ENCODE assay signal across 19 cellular contexts in genomic region chr3:44931791-44932190, GRCh38. TPM values are rescaled to one million over a fixed set of nuclear protein-coding genes. Genes with fewer than 3 reads are reported as not detected.
DNase-seq lines count a peak whose midpoint lies in the region; ATAC-seq and TF ChIP-seq lines count a peak whose summit lies in the region.
"Had no signal": no experiment of that assay in that cellular context is flagged by ENCODE, and none has a peak within 500 bp of the region (broad histone marks: within the 10 kb centered on the region; RNA-seq: fewer than 3 reads in every experiment).

No MANE protein-coding gene starts in this region.

- no peak overlapping the region for H3K18ac ChIP-seq in H9 (ENCODE audit: insufficient read length, low read depth, low read length)
- H3K18ac ChIP-seq in neuronal stem cell (ENCODE audit: low read length) = peak overlapping the region; percentile 54

- H2BK12ac ChIP-seq in H9 (ENCODE audit: insufficient read length, low read depth, low read length) (no peak overlapping the region), neuronal stem cell (ENCODE audit: low read length) (no peak overlapping the region)

- ATAC-seq in activated naive CD4-positive, alpha-beta T cell treated with anti-CD3 and anti-CD28 coated beads, Interleukin-2, amount 50 U/mL, for 72 hours = no peak
- no peak for ATAC-seq in natural killer cell
- ATAC-seq: HCT116 had no signal

- H4K8ac ChIP-seq in H9 (replicated peaks; ENCODE audit: insufficient read length, low read depth, low read length) = no peak overlapping the region
- H4K8ac ChIP-seq in neuronal stem cell (ENCODE audit: low read depth, low read length) = no peak overlapping the region

- H3K79me1 ChIP-seq in H9 (ENCODE audit: insufficient read depth, low read depth, low read length, poor library complexity, severe bottlenecking) = no peaks in the 10 kb centered on the region
- peaks cover 3% of the 10 kb centered on the region for H3K79me1 ChIP-seq in neuronal stem cell (ENCODE audit: low read depth, low read length)

- TF ChIP-seq CTCF in H9 (conservative IDR thresholded peaks at IDR 0.05) (no peak), endodermal cell (conservative IDR thresholded peaks at IDR 0.05) (no peak), natural killer cell (IDR thresholded peaks at IDR 0.05) (no peak)

- H3K27me3 Mint-ChIP-seq in H9 (ENCODE audit: low read depth) (no peaks in the 10 kb centered on the region), endodermal cell (ENCODE audit: insufficient read depth) (no peaks in the 10 kb centered on the region), natural killer cell (ENCODE audit: low read depth in 2 of 2) (no peaks in the 10 kb centered on the region)
- H3K27me3 Mint-ChIP-seq: CD4-positive, alpha-beta memory T cell had no signal

- H3K27me3 ChIP-seq in H9 (ENCODE audit: insufficient read depth, low read length) (no peaks in the 10 kb centered on the region), endodermal cell (ENCODE audit: control insufficient read depth, insufficient read depth, low read length, poor library complexity, severe bottlenecking) (no peaks in the 10 kb centered on the region), neuronal stem cell (ENCODE audit: control insufficient read depth in 3 of 3, insufficient read depth in 3 of 3, low read depth in 1 of 3, low read length in 3 of 3) (no peaks in the 10 kb centered on the region)
- H3K27me3 ChIP-seq: BLaER1 had no signal

- H3T11ph ChIP-seq in H9 (ENCODE audit: low read length) = no peak overlapping the region

- no peak overlapping the region for H4K5ac ChIP-seq in H9 (ENCODE audit: insufficient read length, low read depth, low read length)

- DNase-seq in H9 (no peak), endodermal cell (no peak), neuronal stem cell (ENCODE audit: low spot score) (no peak), NCI-H2029 treated with DMSO at 0.1 percent for 48 hours (lab: John Stamatoyannopoulos, UW) (no peak), natural killer cell (no peak)
- no peak for DNase-seq in activated naive CD4-positive, alpha-beta T cell treated with anti-CD3 and anti-CD28 coated beads, Interleukin-2, amount 50 U/mL, for 72 hours (ENCODE audit: low spot score in 2 of 2)
- DNase-seq: CD4-positive, alpha-beta memory T cell; DMS153; DMS79; GDM1; GM23248; HFFc6; IMR-90 had no signal

- H3K4me3 Mint-ChIP-seq in H9 (no peak overlapping the region; a peak in 1 of 5 replicates), endodermal cell (no peak overlapping the region), natural killer cell (no peak overlapping the region)
- H3K4me3 Mint-ChIP-seq: CD14-positive monocyte; CD4-positive, alpha-beta memory T cell; HFFc6 had no signal

- no peaks in the 10 kb centered on the region for H3K23me2 ChIP-seq in H9 (ENCODE audit: insufficient read length, low read depth, low read length, poor library complexity, severe bottlenecking)

- no peaks in the 10 kb centered on the region for H3K9me3 ChIP-seq in H9 (ENCODE audit: control insufficient read depth, low read depth, low read length)
- H3K9me3 ChIP-seq in endodermal cell (ENCODE audit: control insufficient read depth, low read length) = no peaks in the 10 kb centered on the region
- no peaks in the 10 kb centered on the region for H3K9me3 ChIP-seq in neuronal stem cell (replicated peaks in 1 of 2; ENCODE audit: control insufficient read depth in 2 of 2, insufficient read depth in 1 of 2, low read depth in 1 of 2, low read length in 2 of 2)
- H3K9me3 ChIP-seq: BLaER1 had no signal

- no peak overlapping the region for H3K4me2 ChIP-seq in H9 (ENCODE audit: insufficient read depth, insufficient read length, low read length)
- H3K4me2 ChIP-seq in neuronal stem cell (ENCODE audit: insufficient read depth, low read length, poor library complexity, severe bottlenecking) = no peak overlapping the region
- H3K4me2 ChIP-seq: BLaER1 had no signal

- no CpG with 5 or more reads among the region's 2 CpGs for WGBS in H9 (ENCODE audit: extremely low coverage, insufficient read length, low lambda C conversion rate)
- 87 to 92% methylated on average over 2 of the region's 2 CpGs for WGBS in endodermal cell (ENCODE audit: insufficient coverage in 1 of 2, insufficient read length in 1 of 2), 2 experiments
- WGBS in neuronal stem cell (ENCODE audit: extremely low coverage in 2 of 2, insufficient read length in 2 of 2, insufficient replicate concordance in 1 of 2), 2 donors = no CpG with 5 or more reads among the region's 2 CpGs

- H3K27ac ChIP-seq in H9 (ENCODE audit: insufficient read length, low read depth, low read length) = no peak overlapping the region
- H3K27ac ChIP-seq in endodermal cell (ENCODE audit: low read depth, low read length) = peak overlapping the region; percentile 79
- peak overlapping the region; percentile 77 for H3K27ac ChIP-seq in neuronal stem cell (replicated peaks; ENCODE audit: low read length)
- H3K27ac ChIP-seq: BLaER1, GM23248, HL-60 had no signal

- H3K4ac ChIP-seq in H9 (ENCODE audit: low read depth, low read length) (no peak overlapping the region), neuronal stem cell (ENCODE audit: low read length) (no peak overlapping the region)

- H3K36me3 Mint-ChIP-seq in H9 (ENCODE audit: insufficient read depth in 1 of 3, low read depth in 3 of 3) = peaks cover 42 to 61% (median 58%) of the 10 kb centered on the region in 3 experiments
- peaks cover 74% of the 10 kb centered on the region for H3K36me3 Mint-ChIP-seq in endodermal cell (ENCODE audit: low read depth)
- H3K36me3 Mint-ChIP-seq in activated naive CD4-positive, alpha-beta T cell treated with anti-CD3 and anti-CD28 coated beads, Interleukin-2, amount 50 U/mL, for 72 hours = peaks cover 6 to 7% of the 10 kb centered on the region in 2 donors
- H3K36me3 Mint-ChIP-seq in natural killer cell = peaks cover 7% of the 10 kb centered on the region

- no peak overlapping the region for H2BK20ac ChIP-seq in H9 (ENCODE audit: low read depth, low read length, poor library complexity, severe bottlenecking)

- intact Hi-C loops in natural killer cell (cut with micrococcal nuclease) = no loop called here

- no peaks in the 10 kb centered on the region for H4K20me1 ChIP-seq in H9 (ENCODE audit: control insufficient read depth, insufficient read depth, insufficient read length)
- H4K20me1 ChIP-seq: BLaER1 had no signal

- H4K91ac ChIP-seq in H9 (ENCODE audit: insufficient read length, low read depth, low read length) (no peak overlapping the region), neuronal stem cell (ENCODE audit: low read depth, low read length, poor library complexity) (no peak overlapping the region)

- no peak overlapping the region for H3K4me3 ChIP-seq in endodermal cell (ENCODE audit: low read length)
- no peak overlapping the region for H3K4me3 ChIP-seq in neuronal stem cell (ENCODE audit: low read length in 2 of 2)
- H3K4me3 ChIP-seq: BLaER1, GM23248 had no signal

- H3K4me1 ChIP-seq in H9 (ENCODE audit: insufficient read depth, low read length) (no peaks in the 10 kb centered on the region), endodermal cell (ENCODE audit: control insufficient read depth, insufficient read depth, low read length) (peaks cover 6% of the 10 kb centered on the region), neuronal stem cell (ENCODE audit: control insufficient read depth in 2 of 2, insufficient read depth in 1 of 2, low read depth in 1 of 2, low read length in 2 of 2) (peaks cover 17 to 20% of the 10 kb centered on the region in 2 donors)

- H3K9me3 Mint-ChIP-seq in H9 (no peaks in the 10 kb centered on the region), endodermal cell (no peaks in the 10 kb centered on the region), natural killer cell (no peaks in the 10 kb centered on the region)
- H3K9me3 Mint-ChIP-seq in activated naive CD4-positive, alpha-beta T cell treated with anti-CD3 and anti-CD28 coated beads, Interleukin-2, amount 50 U/mL, for 72 hours = no peaks in the 10 kb centered on the region
- H3K9me3 Mint-ChIP-seq: CD14-positive monocyte, HFFc6 had no signal

- H2BK15ac ChIP-seq in H9 (ENCODE audit: low read depth, low read length) (no peak overlapping the region), neuronal stem cell (ENCODE audit: low read length) (no peak overlapping the region)

- no peak overlapping the region for H3K9ac ChIP-seq in H9 (ENCODE audit: extremely low read depth, insufficient read length, low read length)
- no peak overlapping the region for H3K9ac ChIP-seq in endodermal cell (ENCODE audit: extremely low read depth, low read length, poor library complexity, severe bottlenecking)
- H3K9ac ChIP-seq in neuronal stem cell (ENCODE audit: low read depth, low read length, poor library complexity) = no peak overlapping the region
- H3K9ac ChIP-seq: BLaER1, GM23248 had no signal

- no peaks in the 10 kb centered on the region for H3K79me2 ChIP-seq in H9 (ENCODE audit: insufficient read depth, low read length)

- H3K23ac ChIP-seq in H9 (ENCODE audit: insufficient read length, low read depth, low read length) = no peak overlapping the region
- H3K23ac ChIP-seq in neuronal stem cell (ENCODE audit: low read depth, low read length, poor library complexity) = no peak overlapping the region

- H2BK5ac ChIP-seq in H9 (ENCODE audit: insufficient read length, low read length) (no peak overlapping the region), neuronal stem cell (ENCODE audit: low read length) (peak overlapping the region; percentile 8)

- no peak overlapping the region for H3K14ac ChIP-seq in H9 (ENCODE audit: insufficient read depth, low read length)
- H3K14ac ChIP-seq in neuronal stem cell (ENCODE audit: low read length) = no peak overlapping the region

- no peak overlapping the region for H2AFZ ChIP-seq in H9 (ENCODE audit: low read length)
- no peak overlapping the region for H2AFZ ChIP-seq in neuronal stem cell (ENCODE audit: low read length)
- H2AFZ ChIP-seq: GM23248 had no signal

- H3K56ac ChIP-seq in H9 (ENCODE audit: insufficient read length, low read depth, low read length) = no peak overlapping the region

- H3K36me3 ChIP-seq in endodermal cell (ENCODE audit: control insufficient read depth, insufficient read depth, low read length) (peaks cover 57% of the 10 kb centered on the region), neuronal stem cell (replicated peaks in 1 of 2; ENCODE audit: control insufficient read depth in 2 of 2, insufficient read depth in 2 of 2, low read length in 2 of 2) (peaks cover 17 to 80% of the 10 kb centered on the region in 2 donors)

- H2BK120ac ChIP-seq in H9 (ENCODE audit: low read depth, low read length, poor library complexity, severe bottlenecking) (no peak overlapping the region), neuronal stem cell (ENCODE audit: low read depth, low read length) (peak overlapping the region; percentile 37)

- H3K4me1 Mint-ChIP-seq in H9 = peaks cover 21 to 25% of the 10 kb centered on the region in 2 experiments
- peaks cover 30% of the 10 kb centered on the region for H3K4me1 Mint-ChIP-seq in endodermal cell
- peaks cover 12 to 17% of the 10 kb centered on the region in 2 donors for H3K4me1 Mint-ChIP-seq in natural killer cell
- H3K4me1 Mint-ChIP-seq: CD14-positive monocyte had no signal

- H3K27ac Mint-ChIP-seq in H9 (peak overlapping the region in 2 of 3 experiments; percentile 35 to 61; a peak in 2 of 7 replicates), endodermal cell (peak overlapping the region; percentile 84), natural killer cell (no peak overlapping the region)
- no peak overlapping the region for H3K27ac Mint-ChIP-seq in activated naive CD4-positive, alpha-beta T cell treated with anti-CD3 and anti-CD28 coated beads, Interleukin-2, amount 50 U/mL, for 72 hours
- H3K27ac Mint-ChIP-seq: HFFc6 had no signal

- no peak overlapping the region for H2AK5ac ChIP-seq in H9 (ENCODE audit: insufficient read length, low read length)
- no peak overlapping the region for H2AK5ac ChIP-seq in neuronal stem cell (ENCODE audit: low read depth, low read length)

RNA-seq across cellular contexts. Expression of gene ZDHHC3, which starts 44.2 kb away (rescaled TPM):
- total RNA-seq in H9 (2021) (58.3 and 71.3 TPM in 2 replicates), endodermal cell (10 to 100 TPM; 63.7 to 69.7 TPM), natural killer cell (10 to 100 TPM; 62.3 to 100.0 (median 78.6) TPM)
- 51.6 TPM for polyA plus RNA-seq in endodermal cell (2013, experiment 1 of 2)
- 45.0 TPM for polyA plus RNA-seq in endodermal cell (2013, experiment 2 of 2)
- polyA plus RNA-seq in neuronal stem cell (2013, experiment 1 of 2) = 39.5 TPM
- polyA plus RNA-seq in neuronal stem cell (2013, experiment 2 of 2) = 37.0 TPM
- 10 to 100 TPM; 21.7 to 40.5 TPM for total RNA-seq in activated naive CD4-positive, alpha-beta T cell treated with anti-CD3 and anti-CD28 coated beads, Interleukin-2, amount 50 U/mL, for 72 hours

RNA-seq across cellular contexts. Expression of gene EXOSC7, which starts 44.3 kb away (rescaled TPM):
- 86.6 and 88.7 TPM in 2 replicates for total RNA-seq in H9 (2021)
- 10 to 100 TPM; 61.2 to 69.4 TPM for total RNA-seq in endodermal cell
- 61.4 TPM for polyA plus RNA-seq in endodermal cell (2013, experiment 1 of 2)
- polyA plus RNA-seq in endodermal cell (2013, experiment 2 of 2) = 54.6 TPM
- 64.4 TPM for polyA plus RNA-seq in neuronal stem cell (2013, experiment 1 of 2)
- 64.4 TPM for polyA plus RNA-seq in neuronal stem cell (2013, experiment 2 of 2)
- 10 to 100 TPM; 47.8 to 71.1 TPM for total RNA-seq in activated naive CD4-positive, alpha-beta T cell treated with anti-CD3 and anti-CD28 coated beads, Interleukin-2, amount 50 U/mL, for 72 hours
- total RNA-seq in natural killer cell = 10 to 100 TPM; 32.8 to 46.6 (median 36.0) TPM

RNA-seq across cellular contexts. Expression of gene TGM4, which starts 57.4 kb away (rescaled TPM):
- total RNA-seq in H9 (2021) (not detected in 2 replicates), endodermal cell (not detected), natural killer cell (not detected)
- polyA plus RNA-seq in endodermal cell (2013, experiment 1 of 2) = not detected
- polyA plus RNA-seq in endodermal cell (2013, experiment 2 of 2) = not detected
- polyA plus RNA-seq in neuronal stem cell (2013, experiment 1 of 2) = 0.07 TPM
- 0.08 TPM for polyA plus RNA-seq in neuronal stem cell (2013, experiment 2 of 2)
- total RNA-seq in activated naive CD4-positive, alpha-beta T cell treated with anti-CD3 and anti-CD28 coated beads, Interleukin-2, amount 50 U/mL, for 72 hours = not detected
- total RNA-seq: CD4-positive, alpha-beta memory T cell; GM23248; H4; HFFc6; HT1080 had no signal
- polyA plus RNA-seq: CD4-positive, alpha-beta memory T cell; GM23248 had no signal

Comparison
In these comparisons a context has a peak if more than half of its experiments do, and no peak if none do; other contexts are left out.
1. H3K27ac Mint-ChIP-seq: peak in H9 (2 of 3) and endodermal cell (single experiment); none in activated naive CD4-positive, alpha-beta T cell treated with anti-CD3 and anti-CD28 coated beads, Interleukin-2, amount 50 U/mL, for 72 hours (0 of 2) and natural killer cell (0 of 2).